In the genomic region with DNA sequence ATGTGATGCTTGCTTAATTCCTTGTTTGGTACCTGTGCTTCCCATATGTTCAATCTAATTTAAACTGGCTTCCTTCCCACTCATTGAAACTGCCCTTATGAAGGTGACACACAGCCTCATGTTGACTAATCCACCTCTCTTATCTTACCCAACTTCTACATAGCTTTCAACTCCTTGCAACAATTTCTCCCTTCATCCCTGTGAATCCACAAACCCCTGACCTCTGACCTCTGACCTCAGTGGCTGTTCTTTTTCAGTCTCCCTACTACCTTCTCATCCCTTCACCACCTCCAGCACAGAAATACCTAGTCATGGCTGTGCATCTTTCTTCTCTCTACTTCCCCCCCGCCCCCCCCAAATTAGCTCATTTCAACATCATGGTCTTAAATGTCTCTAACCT, we compare ENCODE assay signal across 17 cellular contexts.
"Had no signal": no experiment of that assay in that cellular context is flagged by ENCODE, and none has a peak within 500 bp of the region (broad histone marks: within the 10 kb centered on the region; RNA-seq: fewer than 3 reads in every experiment).

No MANE protein-coding gene starts in this region.

- H2AFZ ChIP-seq: hepatocyte had no signal

- H3K27ac ChIP-seq: hepatocyte, neutrophil, sigmoid colon, skin epidermis, stomach had no signal

- DNase-seq: erythroblast; foreskin melanocyte; head of caudate nucleus; kidney; left cardiac atrium; left ventricle myocardium superior; naive thymus-derived CD8-positive, alpha-beta T cell; posterior cingulate gyrus; sigmoid colon; stimulated activated CD4-positive, alpha-beta T cell treated with anti-CD3 and anti-CD28 coated beads, Interleukin-12 subunit alpha, Interleukin-12 subunit beta, amount 100 ng/mL, for 4 hours; stimulated activated naive CD4-positive, alpha-beta T cell; stomach; substantia nigra; trophoblast cell had no signal

- H3K27me3 ChIP-seq: hepatocyte, neutrophil, sigmoid colon, stomach had no signal

- H3K36me3 ChIP-seq: neutrophil, sigmoid colon, stomach had no signal

- H3K79me2 ChIP-seq: hepatocyte had no signal

- H3K4me3 ChIP-seq: hepatocyte, sigmoid colon, skin epidermis, stomach had no signal

- FAIRE-seq: kidney had no signal

- ATAC-seq: left cardiac atrium; left ventricle myocardium superior; naive thymus-derived CD8-positive, alpha-beta T cell had no signal

- H3K4me1 ChIP-seq: sigmoid colon had no signal

- H3K4me2 ChIP-seq: hepatocyte had no signal

- H3K9me3 ChIP-seq: neutrophil, sigmoid colon, stomach had no signal
